Comparison of ENCODE assay signal across 8 cellular contexts in genomic region chr6:7138921-7139358, GRCh38. TPM values are rescaled to one million over a fixed set of nuclear protein-coding genes. Genes with fewer than 3 reads are reported as not detected.
A peak's percentile ranks its signal among the peaks of the same experiment; 100 is the strongest.
DNase-seq lines count a peak whose midpoint lies in the region; ATAC-seq and TF ChIP-seq lines count a peak whose summit lies in the region.

No MANE protein-coding gene starts in this region.

- TF ChIP-seq CTCF in CD8-positive, alpha-beta T cell (IDR thresholded peaks at IDR 0.05): no peak
- TF ChIP-seq CTCF in left lung (IDR thresholded peaks at IDR 0.05): no peak

- no peak overlapping the region for H3K4me3 ChIP-seq in CD8-positive, alpha-beta T cell (ENCODE audit: low read depth, low read length)
- no peak overlapping the region for H3K4me3 ChIP-seq in left lung

- peak overlapping the region; percentile 7 for H3K27ac ChIP-seq in CD8-positive, alpha-beta T cell (ENCODE audit: low read depth, low read length)
- H3K27ac ChIP-seq in left lung: peak overlapping the region; percentile 58 to 74

- H3K4me1 Mint-ChIP-seq in CD8-positive, alpha-beta T cell (ENCODE audit: low read depth): peaks cover 70% of the 10 kb centered on the region
- peaks cover 66% of the 10 kb centered on the region for H3K4me1 Mint-ChIP-seq in activated T-helper 1 cell treated with anti-CD3 and anti-CD28 coated beads, Interleukin-12 subunit alpha, Interleukin-12 subunit beta, Interleukin-2, Interleukin-4 antibody, amounts not matched to agents 30 ng/mL and 10 ng/mL and 1 ng/mL, durations not matched to agents 14 hours and 24 hours and 36 hours (ENCODE audit: low read depth)

- no peaks in the 10 kb centered on the region for H3K36me3 Mint-ChIP-seq in CD8-positive, alpha-beta T cell
- H3K36me3 Mint-ChIP-seq in activated T-helper 1 cell treated with anti-CD3 and anti-CD28 coated beads, Interleukin-12 subunit alpha, Interleukin-12 subunit beta, Interleukin-2, Interleukin-4 antibody, amounts not matched to agents 30 ng/mL and 10 ng/mL and 1 ng/mL, durations not matched to agents 14 hours and 24 hours and 36 hours (ENCODE audit: low read depth): peaks cover 1% of the 10 kb centered on the region

- DNase-seq in CD8-positive, alpha-beta T cell: peak in 4 of 7 experiments; percentile 34 to 58 (median 40)
- peak; percentile 75 to 95 (median 84) for DNase-seq in NCI-H1417 (lab: John Stamatoyannopoulos, UW)
- peak; percentile 21 for DNase-seq in activated T-helper 1 cell treated with anti-CD3 and anti-CD28 coated beads, Interleukin-12 subunit alpha, Interleukin-12 subunit beta, Interleukin-2, Interleukin-4 antibody, amounts not matched to agents 30 ng/mL and 10 ng/mL and 1 ng/mL, durations not matched to agents 14 hours and 24 hours and 36 hours (ENCODE audit: low spot score)
- no peak for DNase-seq in left lung
- DNase-seq in GDM1 (lab: John Stamatoyannopoulos, UW): no peak
- DNase-seq in NCI-H128 (lab: John Stamatoyannopoulos, UW; ENCODE audit: unreplicated experiment): no peak

- peak overlapping the region; percentile 58 for H3K27ac Mint-ChIP-seq in CD8-positive, alpha-beta T cell
- H3K27ac Mint-ChIP-seq in activated T-helper 1 cell treated with anti-CD3 and anti-CD28 coated beads, Interleukin-12 subunit alpha, Interleukin-12 subunit beta, Interleukin-2, Interleukin-4 antibody, amounts not matched to agents 30 ng/mL and 10 ng/mL and 1 ng/mL, durations not matched to agents 14 hours and 24 hours and 36 hours: peak overlapping the region; percentile 36

- no peaks in the 10 kb centered on the region for H3K27me3 Mint-ChIP-seq in CD8-positive, alpha-beta T cell (ENCODE audit: low read depth)
- no peaks in the 10 kb centered on the region for H3K27me3 Mint-ChIP-seq in activated T-helper 1 cell treated with anti-CD3 and anti-CD28 coated beads, Interleukin-12 subunit alpha, Interleukin-12 subunit beta, Interleukin-2, Interleukin-4 antibody, amounts not matched to agents 30 ng/mL and 10 ng/mL and 1 ng/mL, durations not matched to agents 14 hours and 24 hours and 36 hours (ENCODE audit: insufficient read depth)

- H3K36me3 ChIP-seq in CD8-positive, alpha-beta T cell (ENCODE audit: insufficient read depth, low read length): no peaks in the 10 kb centered on the region
- H3K36me3 ChIP-seq in left lung: no peaks in the 10 kb centered on the region

- intact Hi-C loops in CD8-positive, alpha-beta T cell (cut with DNase I, micrococcal nuclease): loop anchor here (1.0 to 5.0 kb wide), 3 partner anchors 10 to 87 kb away; no protein-coding TSS in a partner anchor
- intact Hi-C loops in activated T-helper 1 cell treated with anti-CD3 and anti-CD28 coated beads, Interleukin-12 subunit alpha, Interleukin-12 subunit beta, Interleukin-2, Interleukin-4 antibody, amounts not matched to agents 30 ng/mL and 10 ng/mL and 1 ng/mL, durations not matched to agents 14 hours and 24 hours and 36 hours (cut with micrococcal nuclease): loop anchor here (2.0 to 10.0 kb wide), 2 partner anchors 344 to 926 kb away; partner anchors contain the start of gene BLOC1S5
- intact Hi-C loops in left lung (cut with DNase I): no loop called here

- H3K9me3 Mint-ChIP-seq in CD8-positive, alpha-beta T cell: no peaks in the 10 kb centered on the region
- H3K9me3 Mint-ChIP-seq in activated T-helper 1 cell treated with anti-CD3 and anti-CD28 coated beads, Interleukin-12 subunit alpha, Interleukin-12 subunit beta, Interleukin-2, Interleukin-4 antibody, amounts not matched to agents 30 ng/mL and 10 ng/mL and 1 ng/mL, durations not matched to agents 14 hours and 24 hours and 36 hours: no peaks in the 10 kb centered on the region

- POLR2A ChIA-PET in CD8-positive, alpha-beta T cell (lab: Charles Lee): interaction anchor here (1.7 kb wide), 1 partner anchor 10 kb away, joined by 11 read pairs; no protein-coding TSS in a partner anchor

- no peaks in the 10 kb centered on the region for H3K27me3 ChIP-seq in CD8-positive, alpha-beta T cell (ENCODE audit: insufficient read depth, low read length)
- no peaks in the 10 kb centered on the region for H3K27me3 ChIP-seq in left lung

- CTCF ChIA-PET in CD8-positive, alpha-beta T cell (lab: Charles Lee): interaction anchor here (0.9 to 1.8 kb wide), 3 partner anchors 12 to 26 kb away, joined by 3 to 7 read pairs (median 3); no protein-coding TSS in a partner anchor

- H3K4me1 ChIP-seq in CD8-positive, alpha-beta T cell (ENCODE audit: insufficient read depth, low read length): peaks cover 54% of the 10 kb centered on the region
- peaks cover 26 to 79% of the 10 kb centered on the region in 2 donors for H3K4me1 ChIP-seq in left lung

- H3K4me3 Mint-ChIP-seq in CD8-positive, alpha-beta T cell: peak overlapping the region; percentile 56
- peak overlapping the region; percentile 8 for H3K4me3 Mint-ChIP-seq in activated T-helper 1 cell treated with anti-CD3 and anti-CD28 coated beads, Interleukin-12 subunit alpha, Interleukin-12 subunit beta, Interleukin-2, Interleukin-4 antibody, amounts not matched to agents 30 ng/mL and 10 ng/mL and 1 ng/mL, durations not matched to agents 14 hours and 24 hours and 36 hours

- peak; percentile 7 for ATAC-seq in CD8-positive, alpha-beta T cell
- ATAC-seq in left lung: peak; percentile 47
- ATAC-seq in GM21717 (IDR thresholded peaks at IDR 0.05; ENCODE audit: unreplicated experiment): no peak
- no peak for ATAC-seq in GM18870 (IDR thresholded peaks at IDR 0.05; ENCODE audit: unreplicated experiment)

- H3K9me3 ChIP-seq in CD8-positive, alpha-beta T cell (ENCODE audit: low read length): no peaks in the 10 kb centered on the region
- no peaks in the 10 kb centered on the region for H3K9me3 ChIP-seq in left lung

RNA-seq across cellular contexts. Expression of gene RREB1, which starts 31.2 kb away (rescaled TPM):
- 10 to 100 TPM; 47.1 to 52.4 TPM for total RNA-seq in CD8-positive, alpha-beta T cell
- 12.3 and 12.7 TPM in 2 replicates for total RNA-seq in activated T-helper 1 cell treated with anti-CD3 and anti-CD28 coated beads, Interleukin-12 subunit alpha, Interleukin-12 subunit beta, Interleukin-2, Interleukin-4 antibody, amounts not matched to agents 30 ng/mL and 10 ng/mL and 1 ng/mL, durations not matched to agents 14 hours and 24 hours and 36 hours
- 10 to 100 TPM; 49.3 to 54.0 TPM for total RNA-seq in left lung

Comparison
In these comparisons a context has a peak if more than half of its experiments do, and no peak if none do; other contexts are left out.
1. ATAC-seq: peak in CD8-positive, alpha-beta T cell (single experiment) and left lung (single experiment); none in GM21717 (single experiment) and GM18870 (single experiment).
2. DNase-seq: peak in CD8-positive, alpha-beta T cell (4 of 7), NCI-H1417 (3 of 3) and activated T-helper 1 cell treated with anti-CD3 and anti-CD28 coated beads, Interleukin-12 subunit alpha, Interleukin-12 subunit beta, Interleukin-2, Interleukin-4 antibody, amounts not matched to agents 30 ng/mL and 10 ng/mL and 1 ng/mL, durations not matched to agents 14 hours and 24 hours and 36 hours (single experiment); none in left lung (0 of 2), GDM1 (single experiment) and NCI-H128 (single experiment).
3. intact Hi-C loops: an anchor here in CD8-positive, alpha-beta T cell (1.0 to 5.0 kb wide) and activated T-helper 1 cell treated with anti-CD3 and anti-CD28 coated beads, Interleukin-12 subunit alpha, Interleukin-12 subunit beta, Interleukin-2, Interleukin-4 antibody, amounts not matched to agents 30 ng/mL and 10 ng/mL and 1 ng/mL, durations not matched to agents 14 hours and 24 hours and 36 hours (2.0 to 10.0 kb wide); none called in left lung.